In genomic region chr1:61274979-61275378, GRCh38 we compare ENCODE assay signal across 13 cellular contexts.
DNase-seq lines count a peak whose midpoint lies in the region; TF ChIP-seq lines count a peak whose summit lies in the region.
"Had no signal": no experiment of that assay in that cellular context is flagged by ENCODE, and none has a peak within 500 bp of the region (broad histone marks: within the 10 kb centered on the region; RNA-seq: fewer than 3 reads in every experiment).

No MANE protein-coding gene starts in this region.

- TF ChIP-seq CTCF in fibroblast of the aortic adventitia (IDR thresholded peaks at IDR 0.05; ENCODE audit: insufficient read depth, low read length) = no peak
- TF ChIP-seq CTCF in thyroid gland (IDR thresholded peaks at IDR 0.05) = no peak

- H3K27me3 ChIP-seq in thyroid gland = no peaks in the 10 kb centered on the region
- no peaks in the 10 kb centered on the region for H3K27me3 ChIP-seq in CD8-positive, alpha-beta memory T cell (ENCODE audit: insufficient read depth, low read length, poor library complexity, severe bottlenecking)
- H3K27me3 ChIP-seq: BLaER1 treated with 17β-estradiol and CSF1 and Interleukin-3, amounts not matched to agents 10 nM and 100 nM had no signal

- DNase-seq in cerebellar cortex (ENCODE audit: low spot score) (peak; percentile 54), fibroblast of the aortic adventitia (ENCODE audit: low read depth) (peak; percentile 53), midbrain (lab: John Stamatoyannopoulos, UW) (peak; percentile 54), thyroid gland (peak; percentile 23 to 31), AG08396 (ENCODE audit: low spot score) (no peak), iPS-NIHi7 (ENCODE audit: extremely low spot score) (no peak)
- DNase-seq in CD8-positive, alpha-beta memory T cell = no peak
- DNase-seq: DMS 273 treated with DMSO at 0.1 percent for 48 hours; KBM-7; NCI-H226; NCI-H69; NK-92 treated with Interleukin-12 subunit alpha and Interleukin-12 subunit beta, amount 100 ng/mL, for 24 hours had no signal

- CTCF ChIA-PET in CD8-positive, alpha-beta memory T cell (lab: Charles Lee) = interaction anchor here (1.2 kb wide), 1 partner anchor 10 kb away, joined by 4 read pairs; no protein-coding TSS in a partner anchor

- POLR2A ChIA-PET in CD8-positive, alpha-beta memory T cell (lab: Charles Lee) = no interaction called here

- intact Hi-C loops in thyroid gland (cut with DNase I) = no loop called here

- H3K4me1 Mint-ChIP-seq in CD8-positive, alpha-beta memory T cell = peaks cover 13 to 20% (median 15%) of the 10 kb centered on the region in 3 donors

- H3K27ac Mint-ChIP-seq in CD8-positive, alpha-beta memory T cell = no peak overlapping the region

- no peaks in the 10 kb centered on the region for H3K36me3 ChIP-seq in thyroid gland
- no peaks in the 10 kb centered on the region for H3K36me3 ChIP-seq in CD8-positive, alpha-beta memory T cell (ENCODE audit: insufficient read depth, low read length)
- H3K36me3 ChIP-seq: BLaER1 treated with 17β-estradiol and CSF1 and Interleukin-3, amounts not matched to agents 10 nM and 100 nM had no signal

- H3K9me3 ChIP-seq in thyroid gland = no peaks in the 10 kb centered on the region
- no peaks in the 10 kb centered on the region for H3K9me3 ChIP-seq in CD8-positive, alpha-beta memory T cell (ENCODE audit: low read length)
- H3K9me3 ChIP-seq: BLaER1 treated with 17β-estradiol and CSF1 and Interleukin-3, amounts not matched to agents 10 nM and 100 nM had no signal

- H3K4me3 ChIP-seq in fibroblast of the aortic adventitia (ENCODE audit: low read depth, low read length) (peak overlapping the region; percentile 32), thyroid gland (replicated peaks in 1 of 3) (no peak overlapping the region)
- H3K4me3 ChIP-seq in CD8-positive, alpha-beta memory T cell (ENCODE audit: low read length) = no peak overlapping the region
- H3K4me3 ChIP-seq: BLaER1 treated with 17β-estradiol and CSF1 and Interleukin-3, amounts not matched to agents 10 nM and 100 nM had no signal

- H3K27ac ChIP-seq in thyroid gland = peak overlapping the region; percentile 7 to 56 (median 27)
- no peak overlapping the region for H3K27ac ChIP-seq in CD8-positive, alpha-beta memory T cell (ENCODE audit: low read depth, low read length)
- H3K27ac ChIP-seq: BLaER1 treated with 17β-estradiol and CSF1 and Interleukin-3, amounts not matched to agents 10 nM and 100 nM had no signal

- peaks cover 33 to 40% of the 10 kb centered on the region in 2 donors for H3K4me1 ChIP-seq in thyroid gland
- H3K4me1 ChIP-seq in CD8-positive, alpha-beta memory T cell (ENCODE audit: insufficient read depth, low read length) = no peaks in the 10 kb centered on the region

- peaks cover 0 to 2% (median 0%) of the 10 kb centered on the region in 5 donors for H3K9me3 Mint-ChIP-seq in CD8-positive, alpha-beta memory T cell

- 62 to 67% methylated on average over 5 of the region's 5 CpGs for WGBS in thyroid gland, 2 donors

- H3K36me3 Mint-ChIP-seq in CD8-positive, alpha-beta memory T cell = peaks cover 0 to 2% (median 0%) of the 10 kb centered on the region in 3 donors

- H3K4me3 Mint-ChIP-seq in CD8-positive, alpha-beta memory T cell = no peak overlapping the region

- no peak for TF ChIP-seq POLR2A in thyroid gland (IDR thresholded peaks at IDR 0.05)

- no peaks in the 10 kb centered on the region for H3K27me3 Mint-ChIP-seq in CD8-positive, alpha-beta memory T cell

Comparison
In these comparisons a context has a peak if more than half of its experiments do, and no peak if none do; other contexts are left out.
1. DNase-seq: peak in cerebellar cortex (single experiment), fibroblast of the aortic adventitia (single experiment), midbrain (single experiment) and thyroid gland (2 of 2); none in AG08396 (single experiment), iPS-NIHi7 (single experiment) and CD8-positive, alpha-beta memory T cell (0 of 5).